15 cellular contexts compared by ENCODE assay signal in genomic region chr2:117973498-117974082, GRCh38.
"Had no signal": no experiment of that assay in that cellular context is flagged by ENCODE, and none has a peak within 500 bp of the region (broad histone marks: within the 10 kb centered on the region; RNA-seq: fewer than 3 reads in every experiment).

No MANE protein-coding gene starts in this region.

- H3K27me3 ChIP-seq: esophagus muscularis mucosa, gastrocnemius medialis, uterus had no signal

- H3K27ac ChIP-seq: epithelial cell of prostate, esophagus muscularis mucosa, gastrocnemius medialis, uterus had no signal

- DNase-seq: effector memory CD4-positive, alpha-beta T cell; gastrocnemius medialis; islet precursor cell; mammary epithelial cell; mucosa of descending colon; small intestine; stimulated activated CD4-positive, alpha-beta T cell treated with anti-CD3 and anti-CD28 coated beads, Interleukin-12 subunit alpha, Interleukin-12 subunit beta, amount 100 ng/mL, for 4 hours; stimulated activated naive CD4-positive, alpha-beta T cell treated with Interleukin-2 at 50 U/mL for 16 hours; uterus had no signal

- H3K4me1 ChIP-seq: esophagus muscularis mucosa, uterus had no signal

- H3K4me3 Mint-ChIP-seq: nephron, type B pancreatic cell had no signal

- H3K9me3 ChIP-seq: esophagus muscularis mucosa, gastrocnemius medialis, mucosa of descending colon, uterus had no signal

- H3K4me3 ChIP-seq: esophagus muscularis mucosa, gastrocnemius medialis, mucosa of descending colon, uterus had no signal

- H3K27me3 Mint-ChIP-seq: type B pancreatic cell had no signal

- H3K27ac Mint-ChIP-seq: nephron, type B pancreatic cell had no signal

- H3K9me3 Mint-ChIP-seq: nephron, type B pancreatic cell had no signal

- H3K36me3 ChIP-seq: uterus had no signal

- ATAC-seq: gastrocnemius medialis, left lobe of liver, mucosa of descending colon, sciatic nerve had no signal
